Comparison of ENCODE assay signal across 29 cellular contexts in the genomic region with DNA sequence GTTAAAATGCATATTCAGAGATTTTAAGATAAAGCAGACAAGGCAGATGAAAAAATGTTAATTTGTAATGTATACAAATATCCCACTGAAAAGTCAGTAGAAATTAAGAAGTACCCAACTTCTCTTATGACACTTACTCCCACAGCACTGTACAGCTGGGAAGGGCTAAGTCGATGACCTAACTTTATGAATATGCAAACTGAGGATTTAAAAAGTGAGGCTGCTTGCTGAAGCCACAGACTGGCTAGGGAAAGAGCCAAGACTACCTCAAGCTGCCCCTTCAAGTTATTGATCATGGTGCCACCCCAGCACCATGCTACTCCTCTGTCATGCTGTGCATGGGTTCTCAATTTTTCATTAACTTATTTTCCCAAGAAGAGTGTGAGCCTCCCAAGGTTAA. TPM values are rescaled to one million over a fixed set of nuclear protein-coding genes. Genes with fewer than 3 reads are reported as not detected.
A peak's percentile ranks its signal among the peaks of the same experiment; 100 is the strongest.
DNase-seq lines count a peak whose midpoint lies in the region; ATAC-seq, FAIRE-seq and TF ChIP-seq lines count a peak whose summit lies in the region.
"Had no signal": no experiment of that assay in that cellular context is flagged by ENCODE, and none has a peak within 500 bp of the region (broad histone marks: within the 10 kb centered on the region; RNA-seq: fewer than 3 reads in every experiment).

No MANE protein-coding gene starts in this region.

- H2AFZ ChIP-seq in K562 (ENCODE audit: low read depth, low read length): no peak overlapping the region
- H2AFZ ChIP-seq: parathyroid adenoma had no signal

- H3K4me3 ChIP-seq in K562 (no peak overlapping the region), mucosa of descending colon (no peak overlapping the region)
- H3K4me3 ChIP-seq: adrenal gland, left ventricle myocardium inferior, right atrium auricular region, spleen had no signal

- ATAC-seq in K562: 0 out of 3 replicates have a peak, but pooled peaks have one; percentile 20
- no peak for ATAC-seq in mucosa of descending colon
- ATAC-seq: Panc1; stimulated activated naive CD8-positive, alpha-beta T cell treated with anti-CD3 and anti-CD28 coated beads, Interleukin-15, Interleukin-2, amounts not matched to agents 100 U/mL and 50 U/mL, for 24 hours had no signal

- BruUV-seq in K562 (replicated peaks; lab: Mats Ljungman, UMichigan): no TSS peak

- peaks cover 8% of the 10 kb centered on the region; the same call in 2 of the 3 replicates for H3K79me2 ChIP-seq in K562 (ENCODE audit: control insufficient read depth, insufficient read depth, low read length)

- H3K27me3 ChIP-seq in K562 (ENCODE audit: control insufficient read depth in 2 of 2, insufficient read depth in 2 of 2, low read length in 2 of 2): no peaks in the 10 kb centered on the region
- H3K27me3 ChIP-seq: adrenal gland, right atrium auricular region, spleen had no signal

- TF ChIP-seq CTCF in K562 (IDR thresholded peaks at IDR 0.05 in 2 of 3, conservative IDR thresholded peaks at IDR 0.05 in 1 of 3; ENCODE audit: insufficient read depth in 2 of 3, low read depth in 1 of 3, low read length in 3 of 3) (no peak), mucosa of descending colon (IDR thresholded peaks at IDR 0.05) (no peak)

- no peak for TF ChIP-seq EP300 in K562 (IDR thresholded peaks at IDR 0.05; ENCODE audit: low read length)

- no peak overlapping the region for H3K4me2 ChIP-seq in K562 (ENCODE audit: insufficient read depth, low read length)

- DNase-seq in EH (ENCODE audit: low read depth): peak; percentile 40
- peak; percentile 21 for DNase-seq in M059J (ENCODE audit: low read depth)
- no peak for DNase-seq in K562 (ENCODE audit: extremely low read depth in 1 of 4, low spot score in 3 of 4)
- DNase-seq in iris pigment epithelial cell (ENCODE audit: low read depth): peak; percentile 31
- DNase-seq in frontal cortex (ENCODE audit: low spot score in 2 of 2): no peak
- no peak for DNase-seq in mucosa of descending colon
- no peak for DNase-seq in activated naive CD4-positive, alpha-beta T cell treated with Interleukin-2 at 50 U/mL for 16 hours
- DNase-seq in GF-D8 (lab: John Stamatoyannopoulos, UW): no peak
- DNase-seq: activated CD4-positive, alpha-beta memory T cell treated with anti-CD3 and anti-CD28 coated beads, Interleukin-2, amount 10 ng/mL, durations not matched to agents 7 days and 5 days; activated CD4-positive, alpha-beta T cell treated with anti-CD3 and anti-CD28 coated beads for 1 hour; activated CD8-positive, alpha-beta memory T cell treated with anti-CD3 and anti-CD28 coated beads, Interleukin-2, amount 50 U/mL, for 4 hours; activated naive CD4-positive, alpha-beta T cell; adrenal gland; CD4-positive, alpha-beta memory T cell; cerebellar nuclear complex; left ventricle myocardium inferior; mesenchymal stem cell; NCI-H1105 treated with DMSO at 0.1 percent for 48 hours; NCI-H187 treated with DMSO at 0.1 percent for 48 hours; SIG-M5; spleen; stimulated activated CD4-positive, alpha-beta T cell treated with anti-CD3 and anti-CD28 coated beads, Interleukin-2, amount 100 ng/mL, for 24 hours; stimulated activated naive CD8-positive, alpha-beta T cell treated with anti-CD3 and anti-CD28 coated beads, Interleukin-15, Interleukin-2, amounts not matched to agents 100 U/mL and 50 U/mL, for 24 hours had no signal

- 0% methylated on average over 1 of the region's 1 CpG for WGBS in K562 (ENCODE audit: insufficient coverage, low coverage, missing lambda C conversion rate)

- H4K20me1 ChIP-seq in K562 (replicated peaks; ENCODE audit: control insufficient read depth, insufficient read depth, low read length): no peaks in the 10 kb centered on the region

- FAIRE-seq in K562 (lab: Jason Lieb, UNC) (no peak), frontal cortex (lab: Jason Lieb, UNC) (no peak)
- FAIRE-seq: D721Med, islet of Langerhans had no signal

- in situ Hi-C loops in K562 (cut with MboI): no loop called here

- POLR2A ChIA-PET in K562 (lab: Yijun Ruan, JAX): interaction anchor here (1.6 to 1.8 kb wide), 2 partner anchors 11 to 12 kb away, joined by 3 to 6 read pairs; no protein-coding TSS in a partner anchor

- no peak for TF ChIP-seq RAD21 in K562 (CRISPR knock-in tag; conservative IDR thresholded peaks at IDR 0.05 in 1 of 2, IDR thresholded peaks at IDR 0.05 in 1 of 2)

- CTCF ChIA-PET in K562 (lab: Yijun Ruan, JAX; ENCODE audit: low intra/inter-chr PET ratio): no interaction called here

- H3K9me1 ChIP-seq in K562 (ENCODE audit: control insufficient read depth, insufficient read depth, low read length): no peaks in the 10 kb centered on the region

- no peak overlapping the region for H3K27ac ChIP-seq in K562 (ENCODE audit: extremely low read depth, low read depth, low read length)
- H3K27ac ChIP-seq: adrenal gland, left ventricle myocardium inferior, parathyroid adenoma, right atrium auricular region, spleen had no signal

- H3K4me1 ChIP-seq in K562 (replicated peaks in 1 of 2; ENCODE audit: control insufficient read depth in 2 of 2, insufficient read depth in 2 of 2, low read length in 2 of 2) (peaks cover 16 to 23% of the 10 kb centered on the region in 2 experiments; a peak in 4 of 5 replicates), mucosa of descending colon (ENCODE audit: low read depth) (no peaks in the 10 kb centered on the region)
- H3K4me1 ChIP-seq: adrenal gland had no signal

- no peaks in the 10 kb centered on the region for H3K36me3 ChIP-seq in K562 (ENCODE audit: control insufficient read depth, insufficient read depth, low read length)
- H3K36me3 ChIP-seq in mucosa of descending colon (ENCODE audit: low read depth): no peaks in the 10 kb centered on the region
- H3K36me3 ChIP-seq: adrenal gland, left ventricle myocardium inferior, right atrium auricular region, spleen had no signal

- TF ChIP-seq POLR2A in K562 (conservative IDR thresholded peaks at IDR 0.05): no peak

- no peak overlapping the region for H3K9ac ChIP-seq in K562 (ENCODE audit: insufficient read depth in 1 of 2, low read depth in 2 of 2, low read length in 2 of 2)
- H3K9ac ChIP-seq: parathyroid adenoma had no signal

- intact Hi-C loops in K562 (cut with micrococcal nuclease): no loop called here
- intact Hi-C loops in mucosa of descending colon (cut with DNase I, micrococcal nuclease): no loop called here

- no peaks in the 10 kb centered on the region for H3K9me3 ChIP-seq in K562 (replicated peaks; ENCODE audit: control insufficient read depth, insufficient read depth, low read depth, low read length)
- H3K9me3 ChIP-seq in mucosa of descending colon: no peaks in the 10 kb centered on the region
- H3K9me3 ChIP-seq: adrenal gland, left ventricle myocardium inferior, right atrium auricular region, spleen had no signal

TF ChIP-seq in K562, 482 proteins besides CTCF, POLR2A, EP300 and RAD21:
- TF ChIP-seq, protein P1, sequence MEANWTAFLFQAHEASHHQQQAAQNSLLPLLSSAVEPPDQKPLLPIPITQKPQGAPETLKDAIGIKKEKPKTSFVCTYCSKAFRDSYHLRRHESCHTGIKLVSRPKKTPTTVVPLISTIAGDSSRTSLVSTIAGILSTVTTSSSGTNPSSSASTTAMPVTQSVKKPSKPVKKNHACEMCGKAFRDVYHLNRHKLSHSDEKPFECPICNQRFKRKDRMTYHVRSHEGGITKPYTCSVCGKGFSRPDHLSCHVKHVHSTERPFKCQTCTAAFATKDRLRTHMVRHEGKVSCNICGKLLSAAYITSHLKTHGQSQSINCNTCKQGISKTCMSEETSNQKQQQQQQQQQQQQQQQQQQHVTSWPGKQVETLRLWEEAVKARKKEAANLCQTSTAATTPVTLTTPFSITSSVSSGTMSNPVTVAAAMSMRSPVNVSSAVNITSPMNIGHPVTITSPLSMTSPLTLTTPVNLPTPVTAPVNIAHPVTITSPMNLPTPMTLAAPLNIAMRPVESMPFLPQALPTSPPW (CRISPR knock-in tag; IDR thresholded peaks at IDR 0.05): 0 out of 2 replicates have a peak, but pooled peaks have one; percentile 20
- TF ChIP-seq GTF2F1 (IDR thresholded peaks at IDR 0.05; ENCODE audit: low read depth, low read length) (no peak), ZNF146 (CRISPR knock-in tag; IDR thresholded peaks at IDR 0.05; ENCODE audit: unreplicated experiment) (peak; percentile 12)

RNA-seq across cellular contexts. Expression of a gene that starts 17.0 kb away (rescaled TPM):
- 5.2 and 9.2 TPM in 2 replicates for total RNA-seq in M059J (2014; rRNA removed; shearing (Covaris generic))
- total RNA-seq in K562 (2011; cell fraction: chromatin; rRNA removed; ENCODE audit: low replicate concordance): 4.0 and 12.4 TPM in 2 replicates
- total RNA-seq in K562 (2011; cell fraction: nucleolus; rRNA removed): 5.7 and 6.2 TPM in 2 replicates
- 5.2 and 6.4 TPM in 2 replicates for total RNA-seq in K562 (2011; cell fraction: nucleoplasm; rRNA removed)
- total RNA-seq in K562 (2014; rRNA removed): 11.3 and 13.0 TPM in 2 replicates
- 13.7 and 17.2 TPM in 2 replicates for total RNA-seq in K562 (2014; rRNA removed; fragmentation: Illumina TruSeq; extraction: Trizol)
- 29.0 and 29.3 TPM in 2 replicates for total RNA-seq in K562 (2015; rRNA removed; fragmentation: Illumina TruSeq; extraction: Trizol)
- total RNA-seq in K562 (2021): 21.5 and 23.0 TPM in 2 replicates
- polyA plus RNA-seq in K562 (2011; rRNA removed): 4.8 and 6.1 TPM in 2 replicates
- polyA plus RNA-seq in K562 (2011; cell fraction: cytosol; rRNA removed): 4.5 and 5.7 TPM in 2 replicates
- 3.7 and 4.0 TPM in 2 replicates for polyA plus RNA-seq in K562 (2011; cell fraction: nucleus; rRNA removed)
- 9.0 and 13.2 TPM in 2 replicates for polyA plus RNA-seq in K562 (2012)
- 11.1 and 11.6 TPM in 2 replicates for polyA plus RNA-seq in K562 (2014; fragmentation: Illumina TruSeq; extraction: Trizol)
- polyA plus RNA-seq in K562 (2014; fragmentation: Nextera tagmentation; extraction: Ambion mirVana): 1 to 10 TPM; 5.3 to 8.1 TPM
- polyA plus RNA-seq in K562 (2014; rRNA removed): 9.3 and 9.7 TPM in 2 replicates
- 10.7 and 12.0 TPM in 2 replicates for polyA minus RNA-seq in K562 (2011; rRNA and poly(A)+ RNA removed)
- 6.6 and 9.7 TPM in 2 replicates for polyA minus RNA-seq in K562 (2011; cell fraction: cytosol; rRNA and poly(A)+ RNA removed)
- 5.8 and 6.6 TPM in 2 replicates for polyA minus RNA-seq in K562 (2011; cell fraction: nucleus; rRNA and poly(A)+ RNA removed)
- total RNA-seq in frontal cortex: 11.8 TPM
- 1 to 10 TPM; 4.9 to 6.1 (median 5.8) TPM for total RNA-seq in mucosa of descending colon
- total RNA-seq: activated CD4-positive, alpha-beta memory T cell treated with anti-CD3 and anti-CD28 coated beads, Interleukin-2, amount 10 ng/mL, durations not matched to agents 7 days and 5 days; B cell had no signal
- polyA plus RNA-seq: CD4-positive, alpha-beta memory T cell had no signal

Comparison
In these comparisons a context has a peak if more than half of its experiments do, and no peak if none do; other contexts are left out.
1. DNase-seq: peak in EH (single experiment), M059J (single experiment) and iris pigment epithelial cell (single experiment); none in K562 (0 of 4), frontal cortex (0 of 2), mucosa of descending colon (0 of 3), activated naive CD4-positive, alpha-beta T cell treated with Interleukin-2 at 50 U/mL for 16 hours (single experiment) and GF-D8 (single experiment).